21 cellular contexts compared by ENCODE assay signal in the genomic region with DNA sequence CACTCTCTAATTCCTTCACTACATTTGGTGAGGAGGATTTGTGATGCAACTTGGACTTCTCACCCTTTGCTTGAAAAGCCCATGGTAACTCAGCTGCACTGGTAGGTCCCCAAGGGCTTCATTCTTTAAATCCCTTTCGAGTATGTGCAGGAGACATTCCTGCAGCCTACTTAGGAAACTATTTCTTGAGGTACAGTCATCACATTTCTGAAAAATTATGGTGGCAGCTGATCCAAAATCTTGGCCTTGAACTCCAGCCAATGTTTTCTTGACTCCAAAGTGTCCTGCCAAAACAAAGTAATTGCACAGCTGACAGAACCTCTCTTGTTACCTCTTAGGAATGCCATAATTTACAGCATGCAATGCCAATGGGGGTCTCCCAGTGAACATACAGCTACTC.
DNase-seq lines count a peak whose midpoint lies in the region; ATAC-seq and TF ChIP-seq lines count a peak whose summit lies in the region.
"Had no signal": no experiment of that assay in that cellular context is flagged by ENCODE, and none has a peak within 500 bp of the region (broad histone marks: within the 10 kb centered on the region; RNA-seq: fewer than 3 reads in every experiment).

No MANE protein-coding gene starts in this region.

- 0% methylated on average over 1 of the region's 1 CpG for WGBS in mammary epithelial cell (ENCODE audit: low coverage, missing lambda C conversion rate)
- 10 to 20% (median 14%) methylated on average over 1 of the region's 1 CpG for WGBS in ovary, 3 donors

- H3K9me3 ChIP-seq in mammary epithelial cell (replicated peaks; ENCODE audit: insufficient read depth, low read length): no peaks in the 10 kb centered on the region
- no peaks in the 10 kb centered on the region for H3K9me3 ChIP-seq in tibial artery
- no peaks in the 10 kb centered on the region for H3K9me3 ChIP-seq in ovary
- H3K9me3 ChIP-seq: Caco-2, heart right ventricle had no signal

- CTCF ChIA-PET in MCF 10A (lab: Yijun Ruan, JAX): interaction anchor here (0.8 kb wide), 1 partner anchor 16 kb away, joined by 4 read pairs; no protein-coding TSS in a partner anchor
- CTCF ChIA-PET in mammary epithelial cell (lab: Charles Lee; ENCODE audit: low non-redundant PET): no interaction called here

- H3K27me3 Mint-ChIP-seq in MCF 10A (ENCODE audit: insufficient read depth, unreplicated experiment): no peaks in the 10 kb centered on the region

- ATAC-seq in GM21367 (IDR thresholded peaks at IDR 0.05; ENCODE audit: unreplicated experiment): no peak
- ATAC-seq: activated CD8-positive, alpha-beta T cell treated with anti-CD3 and anti-CD28 coated beads, Interleukin-2, amount 10 ng/mL, durations not matched to agents 7 days and 5 days; GM23338; naive thymus-derived CD4-positive, alpha-beta T cell; right cardiac atrium had no signal

- H4K20me1 ChIP-seq in mammary epithelial cell (ENCODE audit: insufficient read depth, low read length): no peaks in the 10 kb centered on the region

- H3K27ac ChIP-seq in mammary epithelial cell (ENCODE audit: insufficient read depth, low read depth, low read length) (no peak overlapping the region), tibial artery (peak overlapping the region; percentile 3 to 39), ovary (no peak overlapping the region)
- H3K27ac ChIP-seq: 22Rv1, heart right ventricle had no signal

- no peak overlapping the region for H2AFZ ChIP-seq in mammary epithelial cell (ENCODE audit: low read depth, low read length)
- H2AFZ ChIP-seq: GM23338 had no signal

- in situ Hi-C loops in mammary epithelial cell (cut with MboI; ENCODE audit: low sequenced_read_pairs in 2 of 2) (no loop called here), astrocyte of the spinal cord (cut with HindIII; ENCODE audit: low sequenced_read_pairs) (no loop called here)

- no peaks in the 10 kb centered on the region for H3K36me3 Mint-ChIP-seq in MCF 10A (ENCODE audit: insufficient read depth, unreplicated experiment)

- peaks cover 28% of the 10 kb centered on the region for H3K4me1 Mint-ChIP-seq in MCF 10A (ENCODE audit: insufficient read depth, unreplicated experiment)
- H3K4me1 Mint-ChIP-seq: GM23338 had no signal

- H3K4me1 ChIP-seq in mammary epithelial cell (ENCODE audit: insufficient read depth, low read length) (no peaks in the 10 kb centered on the region), tibial artery (peaks cover 0 to 51% (median 20%) of the 10 kb centered on the region in 4 donors), ovary (ENCODE audit: insufficient read depth) (peaks cover 7% of the 10 kb centered on the region)
- H3K4me1 ChIP-seq: Caco-2 had no signal

- no peaks in the 10 kb centered on the region for H3K27me3 ChIP-seq in mammary epithelial cell (ENCODE audit: insufficient read depth, low read length)
- no peaks in the 10 kb centered on the region for H3K27me3 ChIP-seq in tibial artery
- no peaks in the 10 kb centered on the region for H3K27me3 ChIP-seq in ovary
- H3K27me3 ChIP-seq: heart right ventricle had no signal

- peak; percentile 43 for DNase-seq in MCF 10A (ENCODE audit: unreplicated experiment)
- no peak for DNase-seq in mammary epithelial cell
- peak; percentile 77 for DNase-seq in astrocyte of the spinal cord (ENCODE audit: low read depth, low spot score)
- peak; percentile 62 for DNase-seq in left kidney (ENCODE audit: low read depth, low spot score)
- DNase-seq in tibial artery: no peak
- DNase-seq in ovary: no peak
- DNase-seq in stimulated activated CD4-positive, alpha-beta T cell treated with anti-CD3 and anti-CD28 coated beads, Interleukin-1b, Interleukin-23, amount 100 ng/mL, for 48 hours: no peak
- DNase-seq: activated CD8-positive, alpha-beta T cell treated with anti-CD3 and anti-CD28 coated beads, Interleukin-2, amount 10 ng/mL, durations not matched to agents 7 days and 5 days; activated gamma-delta T cell treated with Interleukin-2 at 50 U/mL for 16 hours; Caco-2; caudate nucleus; heart right ventricle; naive thymus-derived CD4-positive, alpha-beta T cell; NCI-H1105 treated with DMSO at 0.1 percent for 48 hours; NCI-H2171 treated with DMSO at 0.1 percent for 48 hours; right cardiac atrium; Right ventricle myocardium superior; stimulated activated CD4-positive, alpha-beta T cell treated with anti-CD3 and anti-CD28 coated beads, Interleukin-4, amount 100 ng/mL, for 24 hours had no signal

- TF ChIP-seq EP300 in ovary (IDR thresholded peaks at IDR 0.05): no peak

- H3K4me3 Mint-ChIP-seq in MCF 10A (ENCODE audit: unreplicated experiment): no peak overlapping the region
- H3K4me3 Mint-ChIP-seq: activated CD8-positive, alpha-beta T cell treated with anti-CD3 and anti-CD28 coated beads, Interleukin-2, amount 10 ng/mL, durations not matched to agents 7 days and 5 days; GM23338; naive thymus-derived CD4-positive, alpha-beta T cell had no signal

- intact Hi-C loops in MCF 10A (cut with micrococcal nuclease): no loop called here
- intact Hi-C loops in mammary epithelial cell (cut with micrococcal nuclease): no loop called here
- intact Hi-C loops in tibial artery (cut with DNase I; ENCODE audit: low total_unique reads): no loop called here
- intact Hi-C loops in ovary (cut with DNase I): no loop called here

- TF ChIP-seq CTCF in MCF 10A (IDR thresholded peaks at IDR 0.05; ENCODE audit: unreplicated experiment) (no peak), mammary epithelial cell (conservative IDR thresholded peaks at IDR 0.05 in 1 of 2, IDR thresholded peaks at IDR 0.05 in 1 of 2; ENCODE audit: extremely low read depth in 1 of 2, insufficient read depth in 1 of 2, low read depth in 1 of 2, low read length in 2 of 2) (no peak), astrocyte of the spinal cord (IDR thresholded peaks at IDR 0.05; ENCODE audit: low read depth, low read length) (no peak), tibial artery (IDR thresholded peaks at IDR 0.05) (no peak), ovary (IDR thresholded peaks at IDR 0.05) (no peak)

- BruUV-seq in MCF 10A (replicated peaks; lab: Mats Ljungman, UMichigan) (no TSS peak), mammary epithelial cell (replicated peaks; lab: Mats Ljungman, UMichigan) (no TSS peak)

- peaks cover 13% of the 10 kb centered on the region for H3K9me3 Mint-ChIP-seq in MCF 10A (ENCODE audit: unreplicated experiment)

- no peak overlapping the region for H3K9ac ChIP-seq in mammary epithelial cell (ENCODE audit: insufficient read depth, low read length)

- POLR2A ChIA-PET in MCF 10A (lab: Yijun Ruan, JAX): interaction anchor here (0.5 kb wide), 1 partner anchor 50 kb away, joined by 3 read pairs; no protein-coding TSS in a partner anchor

- peak overlapping the region; percentile 57 for H3K27ac Mint-ChIP-seq in MCF 10A (ENCODE audit: low read depth, unreplicated experiment)
- H3K27ac Mint-ChIP-seq: activated CD8-positive, alpha-beta T cell treated with anti-CD3 and anti-CD28 coated beads, Interleukin-2, amount 10 ng/mL, durations not matched to agents 7 days and 5 days; GM23338 had no signal

- no peak for TF ChIP-seq POLR2A in ovary (IDR thresholded peaks at IDR 0.05)

- H3K4me3 ChIP-seq in mammary epithelial cell (replicated peaks in 1 of 3; ENCODE audit: insufficient read depth in 1 of 3, low read depth in 2 of 3, low read length in 3 of 3) (no peak overlapping the region), astrocyte of the spinal cord (ENCODE audit: low read depth, low read length) (no peak overlapping the region), tibial artery (no peak overlapping the region), ovary (no peak overlapping the region)
- H3K4me3 ChIP-seq: GM23338, heart right ventricle had no signal

- no peak overlapping the region for H3K4me2 ChIP-seq in mammary epithelial cell (ENCODE audit: insufficient read depth, low read depth, low read length)
- H3K4me2 ChIP-seq: GM23338 had no signal

- dilution Hi-C loops in mammary epithelial cell (cut with HindIII; ENCODE audit: low sequenced_read_pairs): no loop called here

- no peaks in the 10 kb centered on the region for H3K36me3 ChIP-seq in mammary epithelial cell (ENCODE audit: insufficient read depth, low read length)
- H3K36me3 ChIP-seq in tibial artery: no peaks in the 10 kb centered on the region
- H3K36me3 ChIP-seq in ovary: no peaks in the 10 kb centered on the region
- H3K36me3 ChIP-seq: heart right ventricle had no signal

- H3K79me2 ChIP-seq in mammary epithelial cell (ENCODE audit: insufficient read depth, low read length): no peaks in the 10 kb centered on the region

Comparison
In these comparisons a context has a peak if more than half of its experiments do, and no peak if none do; other contexts are left out.
1. DNase-seq: peak in MCF 10A (single experiment), astrocyte of the spinal cord (single experiment) and left kidney (single experiment); none in mammary epithelial cell (single experiment), tibial artery (0 of 2), ovary (0 of 5) and stimulated activated CD4-positive, alpha-beta T cell treated with anti-CD3 and anti-CD28 coated beads, Interleukin-1b, Interleukin-23, amount 100 ng/mL, for 48 hours (single experiment).
2. H3K27ac ChIP-seq: peak in tibial artery (2 of 2); none in mammary epithelial cell (single experiment) and ovary (0 of 2).